9 cellular contexts compared by ENCODE assay signal in genomic region chr1:234986750-234987414, GRCh38.
DNase-seq lines count a peak whose midpoint lies in the region; ATAC-seq and TF ChIP-seq lines count a peak whose summit lies in the region.
"Had no signal": no experiment of that assay in that cellular context is flagged by ENCODE, and none has a peak within 500 bp of the region (broad histone marks: within the 10 kb centered on the region; RNA-seq: fewer than 3 reads in every experiment).

No MANE protein-coding gene starts in this region.

- H3K36me3 Mint-ChIP-seq in activated CD4-positive, alpha-beta T cell treated with anti-CD3 and anti-CD28 coated beads, Interleukin-2, amount 10 ng/mL, durations not matched to agents 24 days and 14 days (ENCODE audit: low read depth): peaks cover 8% of the 10 kb centered on the region

- no peak for TF ChIP-seq POLR2A in breast epithelium (IDR thresholded peaks at IDR 0.05)

- H3K4me3 Mint-ChIP-seq in activated CD4-positive, alpha-beta T cell treated with anti-CD3 and anti-CD28 coated beads, Interleukin-2, amount 10 ng/mL, durations not matched to agents 24 days and 14 days: peak overlapping the region; percentile 66

- no peaks in the 10 kb centered on the region for H3K9me3 Mint-ChIP-seq in activated CD4-positive, alpha-beta T cell treated with anti-CD3 and anti-CD28 coated beads, Interleukin-2, amount 10 ng/mL, durations not matched to agents 24 days and 14 days

- no peaks in the 10 kb centered on the region for H3K36me3 ChIP-seq in breast epithelium
- no peaks in the 10 kb centered on the region for H3K36me3 ChIP-seq in lower lobe of right lung
- no peaks in the 10 kb centered on the region for H3K36me3 ChIP-seq in tibial artery

- no peaks in the 10 kb centered on the region for H3K9me3 ChIP-seq in breast epithelium
- no peaks in the 10 kb centered on the region for H3K9me3 ChIP-seq in lower lobe of right lung
- no peaks in the 10 kb centered on the region for H3K9me3 ChIP-seq in tibial artery

- peak; percentile 3 to 18 for ATAC-seq in lower lobe of right lung
- ATAC-seq in GM18511 (IDR thresholded peaks at IDR 0.05; ENCODE audit: unreplicated experiment): no peak

- peak overlapping the region; percentile 98 for H3K27ac Mint-ChIP-seq in activated CD4-positive, alpha-beta T cell treated with anti-CD3 and anti-CD28 coated beads, Interleukin-2, amount 10 ng/mL, durations not matched to agents 24 days and 14 days

- intact Hi-C loops in activated CD4-positive, alpha-beta T cell treated with anti-CD3 and anti-CD28 coated beads, Interleukin-2, amount 10 ng/mL, durations not matched to agents 24 days and 14 days (cut with micrococcal nuclease): loop anchor here (1.0 kb wide), 3 partner anchors 24 to 144 kb away; no protein-coding TSS in a partner anchor
- intact Hi-C loops in breast epithelium (cut with DNase I; ENCODE audit: low total_unique reads) (no loop called here), lower lobe of right lung (cut with DNase I) (no loop called here), tibial artery (cut with DNase I; ENCODE audit: low total_unique reads) (loop anchor here (2.0 to 10.0 kb wide), 3 partner anchors 68 to 452 kb away; no protein-coding TSS in a partner anchor)

- TF ChIP-seq CTCF in breast epithelium (IDR thresholded peaks at IDR 0.05) (no peak), lower lobe of right lung (IDR thresholded peaks at IDR 0.05) (no peak), tibial artery (IDR thresholded peaks at IDR 0.05) (no peak)

- H3K4me1 Mint-ChIP-seq in activated CD4-positive, alpha-beta T cell treated with anti-CD3 and anti-CD28 coated beads, Interleukin-2, amount 10 ng/mL, durations not matched to agents 24 days and 14 days: peaks cover 72% of the 10 kb centered on the region

- H3K4me3 ChIP-seq in breast epithelium (no peak overlapping the region), lower lobe of right lung (no peak overlapping the region), tibial artery (no peak overlapping the region)

- H3K27ac ChIP-seq in breast epithelium (peak overlapping the region; percentile 92 to 96), lower lobe of right lung (peak overlapping the region; percentile 86), tibial artery (peak overlapping the region; percentile 87)

- no peaks in the 10 kb centered on the region for H3K27me3 Mint-ChIP-seq in activated CD4-positive, alpha-beta T cell treated with anti-CD3 and anti-CD28 coated beads, Interleukin-2, amount 10 ng/mL, durations not matched to agents 24 days and 14 days

- H3K27me3 ChIP-seq in breast epithelium (no peaks in the 10 kb centered on the region), lower lobe of right lung (ENCODE audit: low read depth) (no peaks in the 10 kb centered on the region), tibial artery (no peaks in the 10 kb centered on the region)

- peak; percentile 62 for DNase-seq in activated CD4-positive, alpha-beta T cell treated with anti-CD3 and anti-CD28 coated beads, Interleukin-2, amount 10 ng/mL, durations not matched to agents 24 days and 14 days
- DNase-seq in activated CD4-positive, alpha-beta T cell treated with anti-CD3 and anti-CD28 coated beads for 48 hours: no peak
- DNase-seq in breast epithelium (ENCODE audit: low spot score in 2 of 2) (no peak), lower lobe of right lung (no peak), tibial artery (no peak), HK-2 (ENCODE audit: unreplicated experiment) (no peak), inferior parietal cortex (ENCODE audit: extremely low spot score) (no peak)
- DNase-seq: activated CD4-positive, alpha-beta T cell treated with anti-CD3 and anti-CD28 coated beads for 1 hour had no signal

- peaks cover 13 to 36% of the 10 kb centered on the region in 2 donors for H3K4me1 ChIP-seq in breast epithelium
- H3K4me1 ChIP-seq in lower lobe of right lung: peaks cover 58% of the 10 kb centered on the region
- H3K4me1 ChIP-seq in tibial artery: peaks cover 3 to 84% (median 51%) of the 10 kb centered on the region in 4 donors

Comparison
In these comparisons a context has a peak if more than half of its experiments do, and no peak if none do; other contexts are left out.
1. intact Hi-C loops: an anchor here in activated CD4-positive, alpha-beta T cell treated with anti-CD3 and anti-CD28 coated beads, Interleukin-2, amount 10 ng/mL, durations not matched to agents 24 days and 14 days (1.0 kb wide) and tibial artery (2.0 to 10.0 kb wide); none called in breast epithelium and lower lobe of right lung.